11 cellular contexts compared by ENCODE assay signal in genomic region chr2:241638940-241639339, GRCh38. TPM values are rescaled to one million over a fixed set of nuclear protein-coding genes. Genes with fewer than 3 reads are reported as not detected.
DNase-seq lines count a peak whose midpoint lies in the region; ATAC-seq, FAIRE-seq and TF ChIP-seq lines count a peak whose summit lies in the region.
"Had no signal": no experiment of that assay in that cellular context is flagged by ENCODE, and none has a peak within 500 bp of the region (broad histone marks: within the 10 kb centered on the region; RNA-seq: fewer than 3 reads in every experiment).

No MANE protein-coding gene starts in this region.

- peak overlapping the region; percentile 91; the same call in 1 of the 2 replicates for H3K9ac ChIP-seq in HCT116 (ENCODE audit: low read length)

- H3K4me3 ChIP-seq in A549 (peak overlapping the region; percentile 88; the same call in 2 of the 3 replicates), HCT116 (replicated peaks in 1 of 2; ENCODE audit: low read depth in 1 of 2, low read length in 2 of 2) (peak overlapping the region; percentile 72 to 80), ascending aorta (peak overlapping the region; percentile 89 to 100), mesodermal cell (ENCODE audit: extremely low read depth, insufficient read depth, low read length, poor library complexity, severe bottlenecking) (peak overlapping the region; percentile 75)

- H3K4me1 ChIP-seq in A549 (peaks cover 21% of the 10 kb centered on the region), HCT116 (ENCODE audit: control insufficient read depth in 1 of 2, insufficient read depth in 2 of 2, low read length in 2 of 2) (peaks cover 7 to 24% of the 10 kb centered on the region in 2 experiments; a peak in 3 of 4 replicates), ascending aorta (peaks cover 17 to 29% of the 10 kb centered on the region in 2 donors), mesodermal cell (ENCODE audit: control insufficient read depth, insufficient read depth, low read length, poor library complexity, severe bottlenecking) (peaks cover 14% of the 10 kb centered on the region)

- RAD21 ChIA-PET in HCT116 (lab: Charles Lee; ENCODE audit: low non-redundant PET in 1 of 2, low total read pairs in 2 of 2, uncharacterized antibody in 2 of 2, unreplicated experiment in 2 of 2) = no interaction called here

- no peaks in the 10 kb centered on the region for H3K9me3 ChIP-seq in A549
- H3K9me3 ChIP-seq in HCT116 (ENCODE audit: control insufficient read depth in 1 of 2, insufficient read depth in 1 of 2, low read depth in 1 of 2, low read length in 2 of 2) = peaks cover 5 to 7% of the 10 kb centered on the region in 2 experiments; a peak in 2 of 4 replicates
- H3K9me3 ChIP-seq in ascending aorta = no peaks in the 10 kb centered on the region
- H3K9me3 ChIP-seq in mesodermal cell (ENCODE audit: control insufficient read depth, low read length) = peaks cover 14% of the 10 kb centered on the region
- H3K9me3 ChIP-seq: left lung had no signal

- POLR2A ChIA-PET in A549 (lab: Yijun Ruan, JAX) = no interaction called here
- POLR2A ChIA-PET in HCT116 (lab: Charles Lee) = interaction anchor here (1.8 kb wide), 1 partner anchor 9 kb away, joined by 4 read pairs; no protein-coding TSS in a partner anchor

- CTCF ChIA-PET in A549 (lab: Yijun Ruan, JAX) = interaction anchor here (0.8 to 1.2 kb wide), 4 partner anchors 19 to 239 kb away, joined by 3 to 6 read pairs (median 4); no protein-coding TSS in a partner anchor
- CTCF ChIA-PET in HCT116 (lab: Charles Lee) = no interaction called here

- H3K9me2 ChIP-seq in HCT116 (ENCODE audit: insufficient read depth) = no peaks in the 10 kb centered on the region

- TF ChIP-seq EP300 in A549 (IDR thresholded peaks at IDR 0.05) = no peak

- no peak for ATAC-seq in A549
- ATAC-seq in HCT116 = no peak
- ATAC-seq in GM18909 (IDR thresholded peaks at IDR 0.05; ENCODE audit: poor library complexity, unreplicated experiment) = no peak
- no peak for ATAC-seq in HG03378 (IDR thresholded peaks at IDR 0.05; ENCODE audit: unreplicated experiment)
- ATAC-seq: left lung had no signal

- BruUV-seq in HCT116 (replicated peaks; lab: Mats Ljungman, UMichigan) = no TSS peak

- DNase-seq in A549 (ENCODE audit: low read depth in 1 of 2, low spot score in 1 of 2) = no peak
- DNase-seq in HCT116 (ENCODE audit: low read depth, low spot score) = no peak
- DNase-seq in ascending aorta (ENCODE audit: low spot score in 2 of 2) = no peak
- no peak for DNase-seq in HuH-7.5 (ENCODE audit: low spot score)
- DNase-seq in ureter (ENCODE audit: low spot score) = no peak
- DNase-seq: DMS79, NCI-H446 had no signal

- peaks cover 88% of the 10 kb centered on the region for H3K79me2 ChIP-seq in HCT116 (ENCODE audit: insufficient read depth, low read length)

- no peak for FAIRE-seq in A549 (lab: Jason Lieb, UNC)

- no peak overlapping the region for H3K27ac ChIP-seq in A549
- no peak overlapping the region for H3K27ac ChIP-seq in HCT116 (ENCODE audit: low read depth, low read length)
- H3K27ac ChIP-seq in ascending aorta = no peak overlapping the region
- H3K27ac ChIP-seq in mesodermal cell (ENCODE audit: low read depth, low read length, severe bottlenecking) = no peak overlapping the region

- TF ChIP-seq POLR2A in A549 (IDR thresholded peaks at IDR 0.05; ENCODE audit: low read length) (no peak), HCT116 (IDR thresholded peaks at IDR 0.05; ENCODE audit: borderline replicate concordance, extremely low read depth, insufficient read depth, insufficient read length) (no peak)

- H3K4me2 ChIP-seq in A549 = peak overlapping the region; percentile 96
- peak overlapping the region; percentile 91 for H3K4me2 ChIP-seq in HCT116 (ENCODE audit: low read length)

- no peaks in the 10 kb centered on the region; the same call in 1 of the 2 replicates for H4K20me1 ChIP-seq in HCT116 (ENCODE audit: insufficient read depth)

- TF ChIP-seq CTCF in A549 (IDR thresholded peaks at IDR 0.05) = no peak
- TF ChIP-seq CTCF in HCT116 (IDR thresholded peaks at IDR 0.05 in 2 of 3, conservative IDR thresholded peaks at IDR 0.05 in 1 of 3; ENCODE audit: borderline replicate concordance in 1 of 3, insufficient read depth in 1 of 3, low read depth in 2 of 3, low read length in 2 of 3) = no peak
- TF ChIP-seq CTCF in ascending aorta (IDR thresholded peaks at IDR 0.05) = no peak

- H3K36me3 ChIP-seq in HCT116 (ENCODE audit: control insufficient read depth in 1 of 2, insufficient read depth in 2 of 2, low read length in 2 of 2) (peaks cover 0 to 15% of the 10 kb centered on the region in 2 experiments; a peak in 1 of 4 replicates), ascending aorta (peaks cover 0 to 2% of the 10 kb centered on the region in 2 donors), mesodermal cell (ENCODE audit: control insufficient read depth, insufficient read depth, low read length) (peaks cover 51% of the 10 kb centered on the region)

- H2AFZ ChIP-seq in HCT116 (ENCODE audit: low read depth, low read length, poor library complexity, severe bottlenecking) = no peak overlapping the region

- TF ChIP-seq RAD21 in A549 (conservative IDR thresholded peaks at IDR 0.05 in 1 of 2, IDR thresholded peaks at IDR 0.05 in 1 of 2) = no peak
- no peak for TF ChIP-seq RAD21 in HCT116 (IDR thresholded peaks at IDR 0.05; ENCODE audit: low read depth)

- intact Hi-C loops in HCT116 (cut with micrococcal nuclease) (loop anchor here (5.0 kb wide), 3 partner anchors 82 to 282 kb away; partner anchors contain the start of genes BOK, FARP2 and STK25), ascending aorta (cut with DNase I) (no loop called here)

- 98% methylated on average over 10 of the region's 14 CpGs for WGBS in A549 (ENCODE audit: missing lambda C conversion rate)
- 98 to 100% methylated on average over 10 to 14 of the region's 14 CpGs for WGBS in mesodermal cell (ENCODE audit: insufficient coverage in 2 of 2), 2 experiments

- no peaks in the 10 kb centered on the region for H3K27me3 ChIP-seq in HCT116 (ENCODE audit: insufficient read depth, low read length)
- H3K27me3 ChIP-seq in ascending aorta = no peaks in the 10 kb centered on the region
- H3K27me3 ChIP-seq: left lung had no signal

TF ChIP-seq in A549, 52 proteins besides CTCF, POLR2A, EP300 and RAD21 (continues in another document):
- TF ChIP-seq RNF2 (IDR thresholded peaks at IDR 0.05; ENCODE audit: borderline replicate concordance, low read depth) (no peak), PBX3 (IDR thresholded peaks at IDR 0.05) (no peak), ZFP36 (IDR thresholded peaks at IDR 0.05; ENCODE audit: borderline replicate concordance, partially characterized antibody) (no peak)

RNA-seq across cellular contexts. Expression of gene ATG4B, which starts 1.4 kb away (rescaled TPM):
- polyA plus RNA-seq in A549 (2011; rRNA removed) (75.2 and 75.6 TPM in 2 replicates), A549 (2017; fragmentation: RNase III; extraction: RNeasy Plus Mini Kit Qiagen cat#74134 plus additional on column Dnase treatment) (68.8 to 74.7 TPM (median 70.3 TPM) in 3 replicates)
- polyA plus RNA-seq in A549 (2012; cell fraction: cytosol; rRNA removed) = 82.5 and 87.7 TPM in 2 replicates
- polyA plus RNA-seq in A549 (2012; cell fraction: nucleus; rRNA removed) = 245 and 306 TPM in 2 replicates
- polyA minus RNA-seq in A549 (2011; rRNA and poly(A)+ RNA removed) = 116 and 122 TPM in 2 replicates
- total RNA-seq in HCT116 (2021; ENCODE audit: unreplicated experiment) (87.4 TPM), ascending aorta (225 TPM), ureter (82.9 TPM)
- polyA plus RNA-seq in HCT116 (2012) = 85.0 and 104 TPM in 2 replicates
- polyA plus RNA-seq in mesodermal cell (2013, experiment 1 of 2) = 98.7 TPM
- 76.3 TPM for polyA plus RNA-seq in mesodermal cell (2013, experiment 2 of 2)

RNA-seq across cellular contexts. Expression of gene THAP4, which starts 2.0 kb away (rescaled TPM):
- polyA plus RNA-seq in A549 (2011; rRNA removed) (36.1 and 37.3 TPM in 2 replicates), A549 (2017; fragmentation: RNase III; extraction: RNeasy Plus Mini Kit Qiagen cat#74134 plus additional on column Dnase treatment) (51.0 to 56.7 TPM (median 53.2 TPM) in 3 replicates)
- polyA plus RNA-seq in A549 (2012; cell fraction: cytosol; rRNA removed) = 103 and 105 TPM in 2 replicates
- polyA plus RNA-seq in A549 (2012; cell fraction: nucleus; rRNA removed) = 58.3 and 68.4 TPM in 2 replicates
- 49.8 and 63.5 TPM in 2 replicates for polyA minus RNA-seq in A549 (2011; rRNA and poly(A)+ RNA removed)
- total RNA-seq in HCT116 (2021; ENCODE audit: unreplicated experiment) (71.2 TPM), ascending aorta (80.8 TPM), ureter (41.9 TPM)
- 99.6 and 107 TPM in 2 replicates for polyA plus RNA-seq in HCT116 (2012)
- 50.7 TPM for polyA plus RNA-seq in mesodermal cell (2013, experiment 1 of 2)
- 38.2 TPM for polyA plus RNA-seq in mesodermal cell (2013, experiment 2 of 2)

RNA-seq across cellular contexts. Expression of gene DTYMK, which starts 47.7 kb away (rescaled TPM):
- polyA plus RNA-seq in A549 (2011; rRNA removed) = 62.7 and 68.7 TPM in 2 replicates
- 152 and 157 TPM in 2 replicates for polyA plus RNA-seq in A549 (2012; cell fraction: cytosol; rRNA removed)
- polyA plus RNA-seq in A549 (2012; cell fraction: nucleus; rRNA removed) = 112 and 122 TPM in 2 replicates
- 90.7 to 99.5 TPM (median 98.9 TPM) in 3 replicates for polyA plus RNA-seq in A549 (2017; fragmentation: RNase III; extraction: RNeasy Plus Mini Kit Qiagen cat#74134 plus additional on column Dnase treatment)
- 24.1 and 31.9 TPM in 2 replicates for polyA minus RNA-seq in A549 (2011; rRNA and poly(A)+ RNA removed)
- 83.3 TPM for total RNA-seq in HCT116 (2021; ENCODE audit: unreplicated experiment)
- 41.2 and 59.1 TPM in 2 replicates for polyA plus RNA-seq in HCT116 (2012)
- total RNA-seq in ascending aorta = 25.0 TPM
- polyA plus RNA-seq in mesodermal cell (2013, experiment 1 of 2) = 53.5 TPM
- 50.9 TPM for polyA plus RNA-seq in mesodermal cell (2013, experiment 2 of 2)
- 15.7 TPM for total RNA-seq in ureter
